Comparison of ENCODE assay signal across 11 cellular contexts in genomic region chr6:36692220-36692619, GRCh38. TPM values are rescaled to one million over a fixed set of nuclear protein-coding genes. Genes with fewer than 3 reads are reported as not detected.
DNase-seq lines count a peak whose midpoint lies in the region; ATAC-seq, FAIRE-seq and TF ChIP-seq lines count a peak whose summit lies in the region.
"Had no signal": no experiment of that assay in that cellular context is flagged by ENCODE, and none has a peak within 500 bp of the region (broad histone marks: within the 10 kb centered on the region; RNA-seq: fewer than 3 reads in every experiment).

No MANE protein-coding gene starts in this region.

- no peaks in the 10 kb centered on the region for H3K27me3 Mint-ChIP-seq in CD4-positive, alpha-beta memory T cell
- no peaks in the 10 kb centered on the region for H3K27me3 Mint-ChIP-seq in endodermal cell (ENCODE audit: insufficient read depth)

- CTCF ChIA-PET in CD4-positive, alpha-beta memory T cell (lab: Charles Lee; ENCODE audit: partially characterized antibody) = interaction anchor here (0.6 to 1.4 kb wide), 10 partner anchors 10 to 351 kb away, joined by 3 to 7 read pairs (median 4); partner anchors contain the start of gene CDKN1A
- CTCF ChIA-PET in A673 (lab: Charles Lee) = no interaction called here

- ATAC-seq in GM19438 (IDR thresholded peaks at IDR 0.05; ENCODE audit: low read depth, unreplicated experiment) = peak; percentile 63

- H3K27me3 ChIP-seq in CD4-positive, alpha-beta memory T cell (ENCODE audit: insufficient read depth, low read length) = no peaks in the 10 kb centered on the region
- H3K27me3 ChIP-seq in endodermal cell (ENCODE audit: control insufficient read depth, insufficient read depth, low read length, poor library complexity, severe bottlenecking) = no peaks in the 10 kb centered on the region
- no peaks in the 10 kb centered on the region for H3K27me3 ChIP-seq in A673 (replicated peaks; ENCODE audit: insufficient read depth, low read depth, low read length, poor library complexity)
- H3K27me3 ChIP-seq: pancreas had no signal

- H3K4me1 ChIP-seq in CD4-positive, alpha-beta memory T cell (ENCODE audit: insufficient read depth, low read length) = peaks cover 20% of the 10 kb centered on the region
- H3K4me1 ChIP-seq in endodermal cell (ENCODE audit: control insufficient read depth, insufficient read depth, low read length) = no peaks in the 10 kb centered on the region
- H3K4me1 ChIP-seq in A673 (ENCODE audit: insufficient read depth, low read length, poor library complexity, severe bottlenecking) = no peaks in the 10 kb centered on the region

- POLR2A ChIA-PET in CD4-positive, alpha-beta memory T cell (lab: Charles Lee; ENCODE audit: partially characterized antibody) = interaction anchor here (0.8 to 1.3 kb wide), 2 partner anchors 12 to 77 kb away, joined by 3 to 4 read pairs; no protein-coding TSS in a partner anchor
- POLR2A ChIA-PET in A673 (lab: Charles Lee; ENCODE audit: low non-redundant PET) = no interaction called here

- H3K27ac ChIP-seq in CD4-positive, alpha-beta memory T cell (ENCODE audit: low read depth, low read length) = peak overlapping the region; percentile 40
- H3K27ac ChIP-seq in endodermal cell (ENCODE audit: low read depth, low read length) (no peak overlapping the region), A673 (ENCODE audit: low read depth, low read length, poor library complexity, severe bottlenecking) (no peak overlapping the region)
- H3K27ac ChIP-seq: pancreas had no signal

- H3K36me3 ChIP-seq in CD4-positive, alpha-beta memory T cell (ENCODE audit: insufficient read depth, low read length) = no peaks in the 10 kb centered on the region
- H3K36me3 ChIP-seq in endodermal cell (ENCODE audit: control insufficient read depth, insufficient read depth, low read length) (no peaks in the 10 kb centered on the region), A673 (ENCODE audit: insufficient read depth, low read length, poor library complexity, severe bottlenecking) (no peaks in the 10 kb centered on the region)

- TF ChIP-seq CTCF in endodermal cell (conservative IDR thresholded peaks at IDR 0.05) (no peak), A673 (conservative IDR thresholded peaks at IDR 0.05; ENCODE audit: low read depth, low read length) (no peak)

- no peak overlapping the region for H3K4me3 ChIP-seq in CD4-positive, alpha-beta memory T cell (ENCODE audit: low read length in 2 of 2)
- H3K4me3 ChIP-seq in endodermal cell (ENCODE audit: low read length) (no peak overlapping the region), A673 (ENCODE audit: low read depth, low read length, poor library complexity, severe bottlenecking) (no peak overlapping the region)
- H3K4me3 ChIP-seq: pancreas had no signal

- FAIRE-seq in HTR-8/SVneo (lab: Jason Lieb, UNC) = no peak
- FAIRE-seq: endothelial cell of umbilical vein, pancreas had no signal

- peak; percentile 26 to 72 (median 42) for DNase-seq in CD4-positive, alpha-beta memory T cell
- DNase-seq in NOMO-1 treated with DMSO at 0.1 percent for 48 hours (lab: John Stamatoyannopoulos, UW; ENCODE audit: unreplicated experiment) (peak; percentile 90), endodermal cell (peak; percentile 35), A673 (ENCODE audit: low spot score) (no peak), medulla oblongata (ENCODE audit: extremely low spot score) (no peak), HTR-8/SVneo (ENCODE audit: insufficient read length, low spot score) (no peak), middle frontal gyrus (ENCODE audit: extremely low spot score, low spot score) (no peak)
- DNase-seq: T1000 had no signal

- intact Hi-C loops in CD4-positive, alpha-beta memory T cell (cut with micrococcal nuclease) = no loop called here
- intact Hi-C loops in A673 (cut with micrococcal nuclease; ENCODE audit: unreplicated experiment) = no loop called here

- H3K4me1 Mint-ChIP-seq in CD4-positive, alpha-beta memory T cell = peaks cover 16 to 53% (median 27%) of the 10 kb centered on the region in 4 donors
- no peaks in the 10 kb centered on the region for H3K4me1 Mint-ChIP-seq in endodermal cell

- H3K9ac ChIP-seq in endodermal cell (ENCODE audit: extremely low read depth, low read length, poor library complexity, severe bottlenecking) = no peak overlapping the region

- H3K9me3 ChIP-seq in CD4-positive, alpha-beta memory T cell (ENCODE audit: control insufficient read depth in 1 of 2, low read length in 2 of 2) = no peaks in the 10 kb centered on the region
- H3K9me3 ChIP-seq in endodermal cell (ENCODE audit: control insufficient read depth, low read length) = no peaks in the 10 kb centered on the region
- no peaks in the 10 kb centered on the region for H3K9me3 ChIP-seq in A673 (ENCODE audit: low read depth, low read length, poor library complexity, severe bottlenecking)
- H3K9me3 ChIP-seq: pancreas had no signal

- H3K27ac Mint-ChIP-seq in CD4-positive, alpha-beta memory T cell = peak overlapping the region; percentile 30 to 93 (median 88)
- no peak overlapping the region for H3K27ac Mint-ChIP-seq in endodermal cell

- WGBS in endodermal cell (ENCODE audit: insufficient coverage in 1 of 2, insufficient read length in 1 of 2), 2 experiments = 94 to 95% methylated on average over 3 of the region's 3 CpGs

- peak overlapping the region in 6 of 8 donors; percentile 11 to 71 (median 44) for H3K4me3 Mint-ChIP-seq in CD4-positive, alpha-beta memory T cell
- H3K4me3 Mint-ChIP-seq in endodermal cell = no peak overlapping the region

- no peaks in the 10 kb centered on the region for H3K36me3 Mint-ChIP-seq in CD4-positive, alpha-beta memory T cell
- no peaks in the 10 kb centered on the region for H3K36me3 Mint-ChIP-seq in endodermal cell (ENCODE audit: low read depth)

- no peaks in the 10 kb centered on the region for H3K9me3 Mint-ChIP-seq in CD4-positive, alpha-beta memory T cell
- H3K9me3 Mint-ChIP-seq in endodermal cell = no peaks in the 10 kb centered on the region

- no TSS peak for BruUV-seq in A673 (replicated peaks; lab: Mats Ljungman, UMichigan)

RNA-seq across cellular contexts. Expression of gene RAB44, which starts 5.4 kb away (rescaled TPM):
- total RNA-seq in CD4-positive, alpha-beta memory T cell = not detected
- polyA plus RNA-seq in CD4-positive, alpha-beta memory T cell = not detected
- total RNA-seq in endodermal cell = not detected
- not detected for polyA plus RNA-seq in endodermal cell (2013, experiment 1 of 2)
- polyA plus RNA-seq in endodermal cell (2013, experiment 2 of 2) = not detected
- total RNA-seq in A673 (2021) = 0.07 TPM in 1 of 2 replicates, not detected in the other

RNA-seq across cellular contexts. Expression of gene CDKN1A, which starts 13.7 kb away (rescaled TPM):
- total RNA-seq in CD4-positive, alpha-beta memory T cell = 10 to 100 TPM; 10.5 to 12.9 TPM
- 10 to 100 TPM in 1 of 2 donors, 1 to 10 TPM in 1; 3.3 to 20.6 TPM for polyA plus RNA-seq in CD4-positive, alpha-beta memory T cell
- 1 to 10 TPM; 1.9 to 3.7 TPM for total RNA-seq in endodermal cell
- 45.0 TPM for polyA plus RNA-seq in endodermal cell (2013, experiment 1 of 2)
- polyA plus RNA-seq in endodermal cell (2013, experiment 2 of 2) = 50.3 TPM
- 30.4 and 33.6 TPM in 2 replicates for total RNA-seq in A673 (2021)

Comparison
In these comparisons a context has a peak if more than half of its experiments do, and no peak if none do; other contexts are left out.
1. DNase-seq: peak in CD4-positive, alpha-beta memory T cell (5 of 5), NOMO-1 treated with DMSO at 0.1 percent for 48 hours (single experiment) and endodermal cell (single experiment); none in A673 (single experiment), medulla oblongata (single experiment), HTR-8/SVneo (single experiment) and middle frontal gyrus (single experiment).